1 cellular context compared by ENCODE assay signal in the genomic region with DNA sequence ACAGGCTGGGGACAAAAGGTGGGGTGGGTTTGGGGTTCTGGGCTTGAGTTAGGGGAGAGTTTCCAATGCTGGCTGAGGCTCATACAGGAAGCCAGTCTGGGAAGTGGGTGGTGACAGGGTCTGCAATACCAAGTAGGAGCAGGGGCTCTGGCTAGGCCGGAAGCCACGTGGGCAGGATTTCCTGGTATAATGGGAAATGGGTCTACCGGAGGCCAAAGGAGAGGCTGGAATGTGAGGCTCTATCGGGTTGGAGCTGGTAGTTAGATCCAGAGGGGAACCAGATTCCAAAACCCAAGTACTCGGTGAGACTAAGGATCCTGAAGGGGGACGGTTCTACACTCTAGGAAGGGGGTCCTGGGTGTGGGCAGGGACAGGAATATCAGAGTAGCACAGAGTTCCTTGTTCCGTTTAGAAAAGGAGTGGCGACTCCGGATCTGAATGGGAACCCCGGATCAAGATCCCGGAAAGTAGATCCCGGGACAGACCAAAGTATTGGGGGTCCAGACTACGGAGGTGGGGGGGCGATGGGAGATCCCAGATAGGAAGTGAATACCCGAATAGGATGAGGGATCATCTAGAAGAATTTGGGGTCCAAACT.
TF ChIP-seq lines count a peak whose summit lies in the region.

No MANE protein-coding gene starts in this region.

TF ChIP-seq in HepG2, 621 proteins besides CTCF, POLR2A, EP300 and RAD21 (continued from another document and continues in another):
- TF ChIP-seq USF2 (IDR thresholded peaks at IDR 0.05; ENCODE audit: low read depth, low read length) (peak; percentile 32; the same call in 1 of the 2 replicates), USF2 (CRISPR knock-in tag; IDR thresholded peaks at IDR 0.05; ENCODE audit: borderline replicate concordance) (peak; percentile 74; the same call in 1 of the 2 replicates), CEBPG (CRISPR knock-in tag; IDR thresholded peaks at IDR 0.05) (no peak), SMAD1 (CRISPR knock-in tag; IDR thresholded peaks at IDR 0.05; ENCODE audit: borderline replicate concordance, low read depth) (no peak), ZNF101 (CRISPR knock-in tag; IDR thresholded peaks at IDR 0.05; ENCODE audit: borderline replicate concordance, low read depth) (no peak), MBD4 (IDR thresholded peaks at IDR 0.05; ENCODE audit: borderline replicate concordance, low read length) (no peak), ZBTB1 (CRISPR knock-in tag; IDR thresholded peaks at IDR 0.05; ENCODE audit: borderline replicate concordance) (no peak), HDAC1 (CRISPR knock-in tag; IDR thresholded peaks at IDR 0.05) (peak; percentile 61), ZNF878 (CRISPR knock-in tag; IDR thresholded peaks at IDR 0.05) (no peak), DMAP1 (CRISPR knock-in tag; IDR thresholded peaks at IDR 0.05) (0 out of 2 replicates have a peak, but pooled peaks have one; percentile 37), NCOR1 (IDR thresholded peaks at IDR 0.05; ENCODE audit: borderline replicate concordance, low read length) (no peak), CBX1 (IDR thresholded peaks at IDR 0.05; ENCODE audit: low read depth) (no peak), ZNF674 (CRISPR knock-in tag; IDR thresholded peaks at IDR 0.05; ENCODE audit: low read depth) (no peak), NR2F6 (IDR thresholded peaks at IDR 0.05) (no peak), NR2F6 (CRISPR knock-in tag; IDR thresholded peaks at IDR 0.05) (no peak), MAZ (IDR thresholded peaks at IDR 0.05; ENCODE audit: borderline replicate concordance, low read depth, low read length) (no peak), MAZ (CRISPR knock-in tag; IDR thresholded peaks at IDR 0.05; ENCODE audit: low read depth) (no peak), RFX1 (IDR thresholded peaks at IDR 0.05) (no peak), CHD2 (IDR thresholded peaks at IDR 0.05; ENCODE audit: low read depth, low read length) (no peak), ZNF253 (CRISPR knock-in tag; IDR thresholded peaks at IDR 0.05; ENCODE audit: borderline replicate concordance) (no peak), ZNF225 (CRISPR knock-in tag; IDR thresholded peaks at IDR 0.05) (no peak), ZNF335 (CRISPR knock-in tag; IDR thresholded peaks at IDR 0.05) (no peak), TEAD3 (CRISPR knock-in tag; optimal IDR thresholded peaks at IDR 0.05; ENCODE audit: borderline replicate concordance) (peak; percentile 90), ZNF383 (CRISPR knock-in tag; IDR thresholded peaks at IDR 0.05; ENCODE audit: borderline replicate concordance) (no peak), ZSCAN30 (CRISPR knock-in tag; IDR thresholded peaks at IDR 0.05) (no peak), ZNF510 (CRISPR knock-in tag; IDR thresholded peaks at IDR 0.05; ENCODE audit: low read depth) (no peak), KAT8 (CRISPR knock-in tag; IDR thresholded peaks at IDR 0.05) (peak; percentile 64; the same call in 1 of the 2 replicates), CHD4 (IDR thresholded peaks at IDR 0.05; ENCODE audit: borderline replicate concordance, low read length) (no peak), HDAC2 (CRISPR knock-in tag; IDR thresholded peaks at IDR 0.05) (0 out of 2 replicates have a peak, but pooled peaks have one; percentile 31), PRPF4 (IDR thresholded peaks at IDR 0.05; ENCODE audit: low read depth, low read length, poor library complexity, severe bottlenecking) (no peak), MXI1 (IDR thresholded peaks at IDR 0.05; ENCODE audit: borderline replicate concordance, low read depth, low read length) (peak; percentile 62; the same call in 1 of the 3 replicates), JDP2 (CRISPR knock-in tag; IDR thresholded peaks at IDR 0.05; ENCODE audit: borderline replicate concordance) (no peak), NCOA1 (CRISPR knock-in tag; IDR thresholded peaks at IDR 0.05) (no peak), CREBL2 (CRISPR knock-in tag; IDR thresholded peaks at IDR 0.05; ENCODE audit: borderline replicate concordance) (no peak), ZNF776 (CRISPR knock-in tag; IDR thresholded peaks at IDR 0.05) (no peak), MXD4 (CRISPR knock-in tag; IDR thresholded peaks at IDR 0.05) (peak; percentile 30; the same call in 1 of the 2 replicates), ZNF276 (CRISPR knock-in tag; IDR thresholded peaks at IDR 0.05; ENCODE audit: low read depth) (no peak), ZNF670 (CRISPR knock-in tag; IDR thresholded peaks at IDR 0.05; ENCODE audit: borderline replicate concordance) (no peak), ZNF17 (CRISPR knock-in tag; IDR thresholded peaks at IDR 0.05) (no peak), TIGD3 (CRISPR knock-in tag; IDR thresholded peaks at IDR 0.05; ENCODE audit: borderline replicate concordance) (no peak), RELA (CRISPR knock-in tag; IDR thresholded peaks at IDR 0.05) (no peak), NFE2L1 (CRISPR knock-in tag; IDR thresholded peaks at IDR 0.05; ENCODE audit: borderline replicate concordance) (no peak), ZNF598 (CRISPR knock-in tag; IDR thresholded peaks at IDR 0.05; ENCODE audit: borderline replicate concordance) (no peak), ZNF451 (CRISPR knock-in tag; IDR thresholded peaks at IDR 0.05) (no peak), FIP1L1 (IDR thresholded peaks at IDR 0.05; ENCODE audit: borderline replicate concordance, insufficient read depth, low read depth, low read length) (no peak), ZNF737 (CRISPR knock-in tag; IDR thresholded peaks at IDR 0.05; ENCODE audit: borderline replicate concordance) (no peak), RBM39 (IDR thresholded peaks at IDR 0.05; ENCODE audit: low read depth, low read length, poor library complexity, severe bottlenecking) (no peak), NR2C2 (CRISPR knock-in tag; IDR thresholded peaks at IDR 0.05; ENCODE audit: borderline replicate concordance) (no peak), ZNF441 (CRISPR knock-in tag; IDR thresholded peaks at IDR 0.05; ENCODE audit: borderline replicate concordance) (no peak), ONECUT2 (CRISPR knock-in tag; IDR thresholded peaks at IDR 0.05) (no peak), ATRX (CRISPR knock-in tag; IDR thresholded peaks at IDR 0.05; ENCODE audit: borderline replicate concordance) (no peak)
- TF ChIP-seq, protein P1, sequence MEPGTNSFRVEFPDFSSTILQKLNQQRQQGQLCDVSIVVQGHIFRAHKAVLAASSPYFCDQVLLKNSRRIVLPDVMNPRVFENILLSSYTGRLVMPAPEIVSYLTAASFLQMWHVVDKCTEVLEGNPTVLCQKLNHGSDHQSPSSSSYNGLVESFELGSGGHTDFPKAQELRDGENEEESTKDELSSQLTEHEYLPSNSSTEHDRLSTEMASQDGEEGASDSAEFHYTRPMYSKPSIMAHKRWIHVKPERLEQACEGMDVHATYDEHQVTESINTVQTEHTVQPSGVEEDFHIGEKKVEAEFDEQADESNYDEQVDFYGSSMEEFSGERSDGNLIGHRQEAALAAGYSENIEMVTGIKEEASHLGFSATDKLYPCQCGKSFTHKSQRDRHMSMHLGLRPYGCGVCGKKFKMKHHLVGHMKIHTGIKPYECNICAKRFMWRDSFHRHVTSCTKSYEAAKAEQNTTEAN (CRISPR knock-in tag; conservative IDR thresholded peaks at IDR 0.05): no peak
- TF ChIP-seq, protein P2, sequence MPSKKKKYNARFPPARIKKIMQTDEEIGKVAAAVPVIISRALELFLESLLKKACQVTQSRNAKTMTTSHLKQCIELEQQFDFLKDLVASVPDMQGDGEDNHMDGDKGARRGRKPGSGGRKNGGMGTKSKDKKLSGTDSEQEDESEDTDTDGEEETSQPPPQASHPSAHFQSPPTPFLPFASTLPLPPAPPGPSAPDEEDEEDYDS (CRISPR knock-in tag; IDR thresholded peaks at IDR 0.05): peak; percentile 28; the same call in 1 of the 2 replicates
- TF ChIP-seq, protein P3, sequence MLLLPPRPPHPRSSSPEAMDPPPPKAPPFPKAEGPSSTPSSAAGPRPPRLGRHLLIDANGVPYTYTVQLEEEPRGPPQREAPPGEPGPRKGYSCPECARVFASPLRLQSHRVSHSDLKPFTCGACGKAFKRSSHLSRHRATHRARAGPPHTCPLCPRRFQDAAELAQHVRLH (CRISPR knock-in tag; IDR thresholded peaks at IDR 0.05; ENCODE audit: borderline replicate concordance, low read depth): 0 out of 2 replicates have a peak, but pooled peaks have one; percentile 27
- TF ChIP-seq, protein P4, sequence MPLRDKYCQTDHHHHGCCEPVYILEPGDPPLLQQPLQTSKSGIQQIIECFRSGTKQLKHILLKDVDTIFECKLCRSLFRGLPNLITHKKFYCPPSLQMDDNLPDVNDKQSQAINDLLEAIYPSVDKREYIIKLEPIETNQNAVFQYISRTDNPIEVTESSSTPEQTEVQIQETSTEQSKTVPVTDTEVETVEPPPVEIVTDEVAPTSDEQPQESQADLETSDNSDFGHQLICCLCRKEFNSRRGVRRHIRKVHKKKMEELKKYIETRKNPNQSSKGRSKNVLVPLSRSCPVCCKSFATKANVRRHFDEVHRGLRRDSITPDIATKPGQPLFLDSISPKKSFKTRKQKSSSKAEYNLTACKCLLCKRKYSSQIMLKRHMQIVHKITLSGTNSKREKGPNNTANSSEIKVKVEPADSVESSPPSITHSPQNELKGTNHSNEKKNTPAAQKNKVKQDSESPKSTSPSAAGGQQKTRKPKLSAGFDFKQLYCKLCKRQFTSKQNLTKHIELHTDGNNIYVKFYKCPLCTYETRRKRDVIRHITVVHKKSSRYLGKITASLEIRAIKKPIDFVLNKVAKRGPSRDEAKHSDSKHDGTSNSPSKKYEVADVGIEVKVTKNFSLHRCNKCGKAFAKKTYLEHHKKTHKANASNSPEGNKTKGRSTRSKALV (CRISPR knock-in tag; IDR thresholded peaks at IDR 0.05): no peak
- TF ChIP-seq, protein P5, sequence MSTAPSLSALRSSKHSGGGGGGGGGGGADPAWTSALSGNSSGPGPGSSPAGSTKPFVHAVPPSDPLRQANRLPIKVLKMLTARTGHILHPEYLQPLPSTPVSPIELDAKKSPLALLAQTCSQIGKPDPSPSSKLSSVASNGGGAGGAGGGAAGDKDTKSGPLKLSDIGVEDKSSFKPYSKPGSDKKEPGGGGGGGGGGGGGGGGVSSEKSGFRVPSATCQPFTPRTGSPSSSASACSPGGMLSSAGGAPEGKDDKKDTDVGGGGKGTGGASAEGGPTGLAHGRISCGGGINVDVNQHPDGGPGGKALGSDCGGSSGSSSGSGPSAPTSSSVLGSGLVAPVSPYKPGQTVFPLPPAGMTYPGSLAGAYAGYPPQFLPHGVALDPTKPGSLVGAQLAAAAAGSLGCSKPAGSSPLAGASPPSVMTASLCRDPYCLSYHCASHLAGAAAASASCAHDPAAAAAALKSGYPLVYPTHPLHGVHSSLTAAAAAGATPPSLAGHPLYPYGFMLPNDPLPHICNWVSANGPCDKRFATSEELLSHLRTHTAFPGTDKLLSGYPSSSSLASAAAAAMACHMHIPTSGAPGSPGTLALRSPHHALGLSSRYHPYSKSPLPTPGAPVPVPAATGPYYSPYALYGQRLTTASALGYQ (CRISPR knock-in tag; IDR thresholded peaks at IDR 0.05): no peak
